Comparison of ENCODE assay signal across 12 cellular contexts in the genomic region with DNA sequence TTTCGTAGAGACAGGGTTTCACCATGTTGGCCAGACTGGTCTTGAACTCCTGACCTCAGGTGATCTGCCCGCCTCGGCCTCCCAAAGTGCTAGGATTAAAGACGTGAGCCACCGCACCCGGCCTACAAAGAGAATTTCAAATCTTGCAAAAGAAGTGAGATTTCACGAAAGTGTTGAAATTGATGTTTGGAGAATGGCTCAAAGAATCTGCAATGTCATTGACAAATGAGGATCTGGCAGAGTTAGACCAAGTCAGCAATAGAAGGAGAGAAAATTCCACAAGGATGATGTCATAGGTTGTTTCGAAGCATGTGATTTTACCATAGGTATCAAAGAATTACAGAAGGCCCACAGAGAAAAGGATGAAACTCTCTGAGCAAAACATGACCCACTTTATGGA.
A peak's percentile ranks its signal among the peaks of the same experiment; 100 is the strongest.
DNase-seq lines count a peak whose midpoint lies in the region; TF ChIP-seq lines count a peak whose summit lies in the region.
"Had no signal": no experiment of that assay in that cellular context is flagged by ENCODE, and none has a peak within 500 bp of the region (broad histone marks: within the 10 kb centered on the region; RNA-seq: fewer than 3 reads in every experiment).

No MANE protein-coding gene starts in this region.

- H3K27me3 Mint-ChIP-seq in endodermal cell (ENCODE audit: insufficient read depth) = no peaks in the 10 kb centered on the region
- H3K27me3 Mint-ChIP-seq in nephron progenitor cell (ENCODE audit: low read depth, poor library complexity) = peaks cover 6% of the 10 kb centered on the region

- peak overlapping the region; percentile 19 for H3K27ac ChIP-seq in endodermal cell (ENCODE audit: low read depth, low read length)
- no peak overlapping the region for H3K27ac ChIP-seq in SJCRH30
- H3K27ac ChIP-seq: C4-2B had no signal

- no peaks in the 10 kb centered on the region for H3K9me3 ChIP-seq in endodermal cell (ENCODE audit: control insufficient read depth, low read length)
- H3K9me3 ChIP-seq in SJCRH30 (replicated peaks) = no peaks in the 10 kb centered on the region

- H3K4me1 ChIP-seq in endodermal cell (ENCODE audit: control insufficient read depth, insufficient read depth, low read length) = peaks cover 11% of the 10 kb centered on the region
- H3K4me1 ChIP-seq in SJCRH30 = no peaks in the 10 kb centered on the region

- no peak for TF ChIP-seq CTCF in endodermal cell (conservative IDR thresholded peaks at IDR 0.05)
- no peak for TF ChIP-seq CTCF in nephron progenitor cell (IDR thresholded peaks at IDR 0.05)

- H3K36me3 Mint-ChIP-seq in endodermal cell (ENCODE audit: low read depth) = no peaks in the 10 kb centered on the region
- no peaks in the 10 kb centered on the region for H3K36me3 Mint-ChIP-seq in nephron progenitor cell (ENCODE audit: low read depth)

- peaks cover 2% of the 10 kb centered on the region for H3K9me3 Mint-ChIP-seq in endodermal cell
- H3K9me3 Mint-ChIP-seq in nephron progenitor cell = peaks cover 13% of the 10 kb centered on the region
- H3K9me3 Mint-ChIP-seq: activated T-cell treated with anti-CD3 and anti-CD28 coated beads, Interleukin-2, amount 50 U/mL, for 4 hours; stimulated activated naive B cell treated with anti-CD40 and anti-IgM and Interleukin-4, amounts not matched to agents 10 μg/mL and 1 μg/mL and 100 μg/mL, for 72 hours had no signal

- 46 to 51% methylated on average over 8 of the region's 8 CpGs for WGBS in endodermal cell (ENCODE audit: insufficient coverage in 1 of 2, insufficient read length in 1 of 2), 2 experiments

- H3K27me3 ChIP-seq in endodermal cell (ENCODE audit: control insufficient read depth, insufficient read depth, low read length, poor library complexity, severe bottlenecking) = no peaks in the 10 kb centered on the region
- no peaks in the 10 kb centered on the region for H3K27me3 ChIP-seq in SJCRH30

- no peak overlapping the region for H3K4me3 Mint-ChIP-seq in endodermal cell
- H3K4me3 Mint-ChIP-seq in nephron progenitor cell = no peak overlapping the region
- H3K4me3 Mint-ChIP-seq: activated T-cell treated with anti-CD3 and anti-CD28 coated beads, Interleukin-2, amount 50 U/mL, for 4 hours; stimulated activated naive B cell treated with anti-CD40 and anti-IgM and Interleukin-4, amounts not matched to agents 10 μg/mL and 1 μg/mL and 100 μg/mL, for 72 hours had no signal

- H3K27ac Mint-ChIP-seq in endodermal cell = peak overlapping the region; percentile 94
- H3K27ac Mint-ChIP-seq in nephron progenitor cell = peak overlapping the region; percentile 43
- H3K27ac Mint-ChIP-seq: stimulated activated naive B cell treated with anti-CD40 and anti-IgM and Interleukin-4, amounts not matched to agents 10 μg/mL and 1 μg/mL and 100 μg/mL, for 72 hours had no signal

- H3K4me3 ChIP-seq in endodermal cell (ENCODE audit: low read length) = no peak overlapping the region
- no peak overlapping the region for H3K4me3 ChIP-seq in SJCRH30

- DNase-seq in EL (peak; percentile 55), NOMO-1 treated with dmso at 0.1 percent for 144 hours (lab: John Stamatoyannopoulos, UW; ENCODE audit: unreplicated experiment) (peak; percentile 28), endodermal cell (no peak), nephron progenitor cell (no peak), SJCRH30 (no peak)
- no peak for DNase-seq in activated CD4-positive, alpha-beta T cell treated with anti-CD3 and anti-CD28 coated beads, Interleukin-2, amount 50 U/mL, for 48 hours
- DNase-seq in activated CD4-positive, alpha-beta T cell treated with anti-CD3 and anti-CD28 coated beads for 4 hours = no peak
- no peak for DNase-seq in activated naive CD4-positive, alpha-beta T cell (lab: John Stamatoyannopoulos, UW)
- DNase-seq: activated T-cell treated with anti-CD3 and anti-CD28 coated beads, Interleukin-2, amount 50 U/mL, for 4 hours; NCI-H1694 treated with DMSO at 0.1 percent for 48 hours; stimulated activated naive B cell treated with anti-CD40 and anti-IgM and Interleukin-4, amounts not matched to agents 10 μg/mL and 1 μg/mL and 100 μg/mL, for 72 hours had no signal

- H3K4me1 Mint-ChIP-seq in endodermal cell (peaks cover 32% of the 10 kb centered on the region), nephron progenitor cell (peaks cover 31% of the 10 kb centered on the region)

- H3K9ac ChIP-seq in endodermal cell (ENCODE audit: extremely low read depth, low read length, poor library complexity, severe bottlenecking) = peak overlapping the region; percentile 52

- H3K36me3 ChIP-seq in endodermal cell (ENCODE audit: control insufficient read depth, insufficient read depth, low read length) = no peaks in the 10 kb centered on the region
- H3K36me3 ChIP-seq in SJCRH30 = no peaks in the 10 kb centered on the region

Comparison
In these comparisons a context has a peak if more than half of its experiments do, and no peak if none do; other contexts are left out.
1. DNase-seq: peak in EL (single experiment) and NOMO-1 treated with dmso at 0.1 percent for 144 hours (single experiment); none in endodermal cell (single experiment), nephron progenitor cell (single experiment), activated CD4-positive, alpha-beta T cell treated with anti-CD3 and anti-CD28 coated beads, Interleukin-2, amount 50 U/mL, for 48 hours (0 of 2), SJCRH30 (0 of 2), activated CD4-positive, alpha-beta T cell treated with anti-CD3 and anti-CD28 coated beads for 4 hours (0 of 2) and activated naive CD4-positive, alpha-beta T cell (0 of 4).